22 cellular contexts compared by ENCODE assay signal in the genomic region with DNA sequence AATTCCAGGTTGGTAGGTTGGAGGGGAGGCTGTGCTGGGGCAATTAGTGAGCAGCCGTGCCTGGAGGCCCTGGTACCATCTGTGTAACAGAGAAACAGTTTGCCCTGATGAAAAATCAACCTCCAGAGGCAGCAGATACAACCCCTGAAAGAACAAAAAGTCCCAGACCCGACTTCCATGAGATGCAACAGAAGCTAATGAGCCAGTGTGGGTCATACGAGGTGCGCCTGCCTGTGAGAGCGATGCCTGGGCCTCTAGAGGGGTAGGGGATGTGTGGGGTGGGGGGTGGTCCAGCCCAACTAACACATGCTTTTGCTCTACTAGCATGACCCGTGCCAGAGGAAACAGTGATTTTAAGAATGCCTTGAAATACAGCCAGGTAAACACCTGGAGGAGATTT.
"Had no signal": no experiment of that assay in that cellular context is flagged by ENCODE, and none has a peak within 500 bp of the region (broad histone marks: within the 10 kb centered on the region; RNA-seq: fewer than 3 reads in every experiment).

No MANE protein-coding gene starts in this region.

- H3K9me3 ChIP-seq: breast epithelium, mucosa of descending colon, tibial artery had no signal

- H3K4me3 Mint-ChIP-seq: activated CD4-positive, alpha-beta memory T cell treated with anti-CD3 and anti-CD28 coated beads, Interleukin-2, amount 10 ng/mL, durations not matched to agents 7 days and 5 days; activated CD8-positive, alpha-beta memory T cell treated with anti-CD3 and anti-CD28 coated beads, Interleukin-2, amount 10 ng/mL, durations not matched to agents 7 days and 5 days; activated naive CD8-positive, alpha-beta T cell treated with anti-CD3 and anti-CD28 coated beads, Interleukin-2, amount 10 ng/mL, durations not matched to agents 7 days and 5 days; activated T-helper 17 cell treated with anti-CD3 and anti-CD28 coated beads, Interleukin-2, amount 50 U/mL, for 72 hours; naive B cell had no signal

- H3K4me2 ChIP-seq: hepatocyte had no signal

- H3K4me1 ChIP-seq: breast epithelium had no signal

- H3K36me3 Mint-ChIP-seq: activated CD8-positive, alpha-beta memory T cell treated with anti-CD3 and anti-CD28 coated beads, Interleukin-2, amount 10 ng/mL, durations not matched to agents 7 days and 5 days; activated naive CD8-positive, alpha-beta T cell treated with anti-CD3 and anti-CD28 coated beads, Interleukin-2, amount 10 ng/mL, durations not matched to agents 7 days and 5 days had no signal

- ATAC-seq: activated CD8-positive, alpha-beta memory T cell treated with anti-CD3 and anti-CD28 coated beads, Interleukin-2, amount 10 ng/mL, durations not matched to agents 7 days and 5 days; activated T-helper 17 cell treated with anti-CD3 and anti-CD28 coated beads, Interleukin-2, amount 50 U/mL, for 72 hours; esophagus mucosa; left colon; mucosa of descending colon had no signal

- H3K27ac ChIP-seq: breast epithelium, hepatocyte, tibial artery had no signal

- H3K79me2 ChIP-seq: hepatocyte had no signal

- H2AFZ ChIP-seq: hepatocyte had no signal

- H3K4me1 Mint-ChIP-seq: activated CD4-positive, alpha-beta memory T cell treated with anti-CD3 and anti-CD28 coated beads, Interleukin-2, amount 10 ng/mL, durations not matched to agents 7 days and 5 days; activated CD8-positive, alpha-beta memory T cell treated with anti-CD3 and anti-CD28 coated beads, Interleukin-2, amount 10 ng/mL, durations not matched to agents 7 days and 5 days; activated naive CD8-positive, alpha-beta T cell treated with anti-CD3 and anti-CD28 coated beads, Interleukin-2, amount 10 ng/mL, durations not matched to agents 7 days and 5 days; activated T-helper 17 cell treated with anti-CD3 and anti-CD28 coated beads, Interleukin-2, amount 50 U/mL, for 72 hours; naive B cell had no signal

- DNase-seq: activated CD4-positive, alpha-beta memory T cell treated with anti-CD3 and anti-CD28 coated beads, Interleukin-2, amount 10 ng/mL, durations not matched to agents 7 days and 5 days; activated CD4-positive, alpha-beta T cell treated with anti-CD3 and anti-CD28 coated beads for 48 hours; activated CD4-positive, CD25-positive, alpha-beta regulatory T cell; activated CD8-positive, alpha-beta memory T cell treated with anti-CD3 and anti-CD28 coated beads, Interleukin-2, amount 10 ng/mL, durations not matched to agents 7 days and 5 days; activated naive CD4-positive, alpha-beta T cell; activated naive CD8-positive, alpha-beta T cell treated with anti-CD3 and anti-CD28 coated beads, Interleukin-2, amount 10 ng/mL, durations not matched to agents 7 days and 5 days; aorta; cerebellar nuclear complex; effector CD8-positive, alpha-beta T cell; left colon; mammary epithelial cell; mucosa of descending colon; naive B cell; stimulated activated CD4-positive, alpha-beta T cell treated with anti-CD3 and anti-CD28 coated beads, Interleukin-2, amount 100 ng/mL, for 24 hours; stimulated activated naive CD4-positive, alpha-beta T cell treated with Interleukin-2 at 50 U/mL for 16 hours; T-helper 1 cell; T1000; tibial artery had no signal

- H3K27ac Mint-ChIP-seq: activated CD4-positive, alpha-beta memory T cell treated with anti-CD3 and anti-CD28 coated beads, Interleukin-2, amount 10 ng/mL, durations not matched to agents 7 days and 5 days; activated CD8-positive, alpha-beta memory T cell treated with anti-CD3 and anti-CD28 coated beads, Interleukin-2, amount 10 ng/mL, durations not matched to agents 7 days and 5 days; activated naive CD8-positive, alpha-beta T cell treated with anti-CD3 and anti-CD28 coated beads, Interleukin-2, amount 10 ng/mL, durations not matched to agents 7 days and 5 days; activated T-helper 17 cell treated with anti-CD3 and anti-CD28 coated beads, Interleukin-2, amount 50 U/mL, for 72 hours; naive B cell had no signal

- H3K27me3 ChIP-seq: breast epithelium, hepatocyte, tibial artery had no signal

- H3K9me3 Mint-ChIP-seq: activated CD4-positive, alpha-beta memory T cell treated with anti-CD3 and anti-CD28 coated beads, Interleukin-2, amount 10 ng/mL, durations not matched to agents 7 days and 5 days; activated naive CD8-positive, alpha-beta T cell treated with anti-CD3 and anti-CD28 coated beads, Interleukin-2, amount 10 ng/mL, durations not matched to agents 7 days and 5 days; activated T-helper 17 cell treated with anti-CD3 and anti-CD28 coated beads, Interleukin-2, amount 50 U/mL, for 72 hours; naive B cell had no signal

- H3K36me3 ChIP-seq: breast epithelium had no signal

- H3K4me3 ChIP-seq: breast epithelium, hepatocyte, mucosa of descending colon, tibial artery had no signal
